ENCODE assay signal across 8 cellular contexts in genomic region chr16:19410435-19411153, GRCh38. TPM values are rescaled to one million over a fixed set of nuclear protein-coding genes. Genes with fewer than 3 reads are reported as not detected.
DNase-seq lines count a peak whose midpoint lies in the region; ATAC-seq and TF ChIP-seq lines count a peak whose summit lies in the region.

No MANE protein-coding gene starts in this region.

- peaks cover 0 to 10% of the 10 kb centered on the region in 2 donors for H3K9me3 Mint-ChIP-seq in stimulated activated naive B cell treated with anti-CD40 and anti-IgM and Interleukin-4, amounts not matched to agents 10 μg/mL and 1 μg/mL and 100 μg/mL, for 72 hours

- H3K4me3 ChIP-seq in BE2C (ENCODE audit: low read depth, low read length) (no peak overlapping the region), HAP-1 (peak overlapping the region; percentile 37), WI38 (ENCODE audit: low read depth, low read length) (no peak overlapping the region)

- H3K27me3 ChIP-seq in BE2C (peaks cover 22% of the 10 kb centered on the region), HAP-1 (ENCODE audit: low read depth) (no peaks in the 10 kb centered on the region; the same call in 1 of the 2 replicates)

- peak; percentile 25 for DNase-seq in BE2C
- peak; percentile 40 to 82 for DNase-seq in HAP-1 (ENCODE audit: low spot score in 2 of 2)
- peak; percentile 61 for DNase-seq in iPS DF 19.7 (ENCODE audit: low read depth, low spot score)
- no peak for DNase-seq in stimulated activated naive B cell treated with anti-CD40 and anti-IgM and Interleukin-4, amounts not matched to agents 10 μg/mL and 1 μg/mL and 100 μg/mL, for 72 hours
- DNase-seq in MV-4-11 (lab: John Stamatoyannopoulos, UW), result no peak

- in situ Hi-C loops in HAP-1 (cut with MboI; ENCODE audit: low sequenced_read_pairs), result no loop called here

- TF ChIP-seq CTCF in BE2C (IDR thresholded peaks at IDR 0.05; ENCODE audit: low read depth, low read length) (no peak), WI38 (IDR thresholded peaks at IDR 0.05; ENCODE audit: low read depth, low read length) (peak; percentile 20; the same call in 1 of the 2 replicates)

- no peaks in the 10 kb centered on the region for H3K36me3 Mint-ChIP-seq in stimulated activated naive B cell treated with anti-CD40 and anti-IgM and Interleukin-4, amounts not matched to agents 10 μg/mL and 1 μg/mL and 100 μg/mL, for 72 hours

- H3K36me3 ChIP-seq in BE2C, result no peaks in the 10 kb centered on the region
- H3K36me3 ChIP-seq in HAP-1 (replicated peaks), result no peaks in the 10 kb centered on the region

- H3K4me3 Mint-ChIP-seq in stimulated activated naive B cell treated with anti-CD40 and anti-IgM and Interleukin-4, amounts not matched to agents 10 μg/mL and 1 μg/mL and 100 μg/mL, for 72 hours, result peak overlapping the region; percentile 80

- H3K4me1 Mint-ChIP-seq in stimulated activated naive B cell treated with anti-CD40 and anti-IgM and Interleukin-4, amounts not matched to agents 10 μg/mL and 1 μg/mL and 100 μg/mL, for 72 hours, result peaks cover 3 to 13% of the 10 kb centered on the region in 2 donors

- H3K9me3 ChIP-seq in BE2C (no peaks in the 10 kb centered on the region), HAP-1 (peaks cover 8% of the 10 kb centered on the region)

- ATAC-seq in stimulated activated naive B cell treated with anti-CD40 and anti-IgM and Interleukin-4, amounts not matched to agents 10 μg/mL and 1 μg/mL and 100 μg/mL, for 72 hours (replicated peaks), result peak; percentile 58
- ATAC-seq in HG03196 (IDR thresholded peaks at IDR 0.05; ENCODE audit: unreplicated experiment), result no peak
- no peak for ATAC-seq in HG03139 (IDR thresholded peaks at IDR 0.05; ENCODE audit: unreplicated experiment)

- peaks cover 50 to 55% of the 10 kb centered on the region in 2 donors for H3K27me3 Mint-ChIP-seq in stimulated activated naive B cell treated with anti-CD40 and anti-IgM and Interleukin-4, amounts not matched to agents 10 μg/mL and 1 μg/mL and 100 μg/mL, for 72 hours

- no peak overlapping the region for H3K27ac Mint-ChIP-seq in stimulated activated naive B cell treated with anti-CD40 and anti-IgM and Interleukin-4, amounts not matched to agents 10 μg/mL and 1 μg/mL and 100 μg/mL, for 72 hours

- H3K4me1 ChIP-seq in BE2C (no peaks in the 10 kb centered on the region), HAP-1 (peaks cover 15% of the 10 kb centered on the region)

RNA-seq across cellular contexts. Expression of gene TMC5, which starts 7.1 kb away (rescaled TPM):
- polyA plus RNA-seq in BE2C (2012; ENCODE audit: insufficient read depth, insufficient read length, low read depth), result not detected

Comparison
In these comparisons a context has a peak if more than half of its experiments do, and no peak if none do; other contexts are left out.
1. DNase-seq: peak in BE2C (single experiment), HAP-1 (2 of 2) and iPS DF 19.7 (single experiment); none in stimulated activated naive B cell treated with anti-CD40 and anti-IgM and Interleukin-4, amounts not matched to agents 10 μg/mL and 1 μg/mL and 100 μg/mL, for 72 hours (single experiment) and MV-4-11 (single experiment).
2. ATAC-seq: peak in stimulated activated naive B cell treated with anti-CD40 and anti-IgM and Interleukin-4, amounts not matched to agents 10 μg/mL and 1 μg/mL and 100 μg/mL, for 72 hours (2 of 2); none in HG03196 (single experiment) and HG03139 (single experiment).